ENCODE assay signal across 1 cellular context in genomic region chr1:41622859-41623732, GRCh38.
TF ChIP-seq lines count a peak whose summit lies in the region.

No MANE protein-coding gene starts in this region.

TF ChIP-seq in GM12878, 131 proteins besides CTCF, POLR2A, EP300 and RAD21 (continued from another document and continues in another):
- TF ChIP-seq TCF12 (IDR thresholded peaks at IDR 0.05; ENCODE audit: low read depth, low read length) (peak; percentile 49; the same call in 1 of the 2 replicates), PAX5 (IDR thresholded peaks at IDR 0.05; ENCODE audit: borderline replicate concordance, low read depth, low read length) (no peak), RFX5 (IDR thresholded peaks at IDR 0.05; ENCODE audit: low read depth, low read length) (no peak), MAX (IDR thresholded peaks at IDR 0.05; ENCODE audit: low read depth, low read length) (no peak; the same call in 1 of the 2 replicates), BMI1 (IDR thresholded peaks at IDR 0.05; ENCODE audit: borderline replicate concordance) (no peak), IKZF2 (IDR thresholded peaks at IDR 0.05) (peak; percentile 90 to 92), REST (IDR thresholded peaks at IDR 0.05; ENCODE audit: low read depth, low read length) (no peak), LARP7 (IDR thresholded peaks at IDR 0.05) (no peak), SP1 (IDR thresholded peaks at IDR 0.05; ENCODE audit: low read depth, low read length) (peak; percentile 6), CHD2 (IDR thresholded peaks at IDR 0.05; ENCODE audit: borderline replicate concordance, low read depth, low read length) (no peak), HSF1 (IDR thresholded peaks at IDR 0.05; ENCODE audit: low read depth, low read length) (no peak), EED (IDR thresholded peaks at IDR 0.05; ENCODE audit: low read depth) (peak; percentile 96), KLF5 (IDR thresholded peaks at IDR 0.05; ENCODE audit: partially characterized antibody) (no peak), YBX1 (IDR thresholded peaks at IDR 0.05) (no peak), STAT1 (conservative IDR thresholded peaks at IDR 0.05) (no peak), PML (IDR thresholded peaks at IDR 0.05; ENCODE audit: low read length) (no peak; the same call in 1 of the 2 replicates), ATF2 (IDR thresholded peaks at IDR 0.05; ENCODE audit: low read length) (peak; percentile 98), WRNIP1 (IDR thresholded peaks at IDR 0.05; ENCODE audit: borderline replicate concordance, low read depth, low read length) (no peak), ZNF207 (IDR thresholded peaks at IDR 0.05; ENCODE audit: borderline replicate concordance) (no peak), MEF2B (IDR thresholded peaks at IDR 0.05; ENCODE audit: partially characterized antibody, poor library complexity, severe bottlenecking) (peak; percentile 98), DPF2 (IDR thresholded peaks at IDR 0.05) (peak; percentile 87; the same call in 1 of the 2 replicates), CREB1 (IDR thresholded peaks at IDR 0.05; ENCODE audit: low read depth) (peak; percentile 44), ZNF687 (IDR thresholded peaks at IDR 0.05) (peak; percentile 80), MXI1 (IDR thresholded peaks at IDR 0.05; ENCODE audit: low read depth, low read length) (peak; percentile 46; the same call in 1 of the 2 replicates), MYB (IDR thresholded peaks at IDR 0.05; ENCODE audit: borderline replicate concordance, low read depth, low read length) (no peak), SREBF2 (IDR thresholded peaks at IDR 0.05; ENCODE audit: low read length) (no peak), ZNF622 (IDR thresholded peaks at IDR 0.05) (no peak), MTA3 (IDR thresholded peaks at IDR 0.05; ENCODE audit: borderline replicate concordance, low read length) (peak; percentile 76), NBN (IDR thresholded peaks at IDR 0.05) (peak; percentile 32; the same call in 1 of the 2 replicates), CUX1 (IDR thresholded peaks at IDR 0.05; ENCODE audit: insufficient replicate concordance, low read depth, low read length) (peak; percentile 42), PBX3 (IDR thresholded peaks at IDR 0.05; ENCODE audit: insufficient replicate concordance, low read depth, low read length) (no peak), ATF7 (IDR thresholded peaks at IDR 0.05; ENCODE audit: low read depth) (peak; percentile 99), BCLAF1 (IDR thresholded peaks at IDR 0.05) (no peak)
